ENCODE assay signal across 13 cellular contexts in the genomic region with DNA sequence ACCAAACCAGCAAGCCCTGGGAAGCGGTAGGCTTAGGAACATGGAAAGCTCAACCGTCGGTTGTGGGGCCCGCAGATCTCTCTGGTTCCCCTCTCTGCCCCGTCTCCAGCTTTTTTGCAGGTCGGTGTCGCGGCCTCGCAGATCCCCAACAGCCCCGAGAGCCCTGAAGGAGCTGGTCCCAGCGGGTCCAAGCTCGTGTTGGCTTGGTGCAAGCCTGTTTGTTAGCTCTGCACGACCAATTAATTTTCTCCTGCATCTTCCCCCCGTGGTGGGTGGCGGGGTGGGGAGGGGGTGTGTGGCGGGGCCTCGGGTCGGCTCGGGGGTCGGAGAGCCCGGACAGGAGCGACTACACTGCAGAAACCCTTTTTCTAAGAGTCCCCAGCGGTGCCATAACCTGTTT. TPM values are rescaled to one million over a fixed set of nuclear protein-coding genes. Genes with fewer than 3 reads are reported as not detected.
DNase-seq lines count a peak whose midpoint lies in the region; ATAC-seq and TF ChIP-seq lines count a peak whose summit lies in the region.
"Had no signal": no experiment of that assay in that cellular context is flagged by ENCODE, and none has a peak within 500 bp of the region (broad histone marks: within the 10 kb centered on the region; RNA-seq: fewer than 3 reads in every experiment).

No MANE protein-coding gene starts in this region.

- H3K27me3 ChIP-seq in left ventricle myocardium inferior (ENCODE audit: low read depth): peaks cover 98% of the 10 kb centered on the region
- peaks cover 0 to 4% of the 10 kb centered on the region in 2 donors for H3K27me3 ChIP-seq in right atrium auricular region

- no peak for ATAC-seq in natural killer cell
- ATAC-seq in GM18873 (IDR thresholded peaks at IDR 0.05; ENCODE audit: low FRiP score, unreplicated experiment): no peak

- H3K4me1 Mint-ChIP-seq in dendritic cell treated with granulocyte-macrophage colony-stimulating factor and Interleukin-4, amounts not matched to agents 40 ng/mL and 50 ng/mL, for 4 days (ENCODE audit: low read depth): peaks cover 31% of the 10 kb centered on the region
- H3K4me1 Mint-ChIP-seq in natural killer cell: peaks cover 5 to 7% of the 10 kb centered on the region in 2 donors

- H3K9me3 ChIP-seq in left ventricle myocardium inferior (replicated peaks) (no peaks in the 10 kb centered on the region), right atrium auricular region (no peaks in the 10 kb centered on the region)

- peak overlapping the region; percentile 79 for H3K4me3 Mint-ChIP-seq in dendritic cell treated with granulocyte-macrophage colony-stimulating factor and Interleukin-4, amounts not matched to agents 40 ng/mL and 50 ng/mL, for 4 days
- H3K4me3 Mint-ChIP-seq in natural killer cell: peak overlapping the region; percentile 74

- no peak overlapping the region for H3K27ac Mint-ChIP-seq in dendritic cell treated with granulocyte-macrophage colony-stimulating factor and Interleukin-4, amounts not matched to agents 40 ng/mL and 50 ng/mL, for 4 days
- no peak overlapping the region for H3K27ac Mint-ChIP-seq in natural killer cell
- H3K27ac Mint-ChIP-seq: activated T-helper 2 cell treated with anti-CD3 and anti-CD28 coated beads, Interferon-gamma antibody, Interleukin-2, Interleukin-4, amounts not matched to agents 10 μg/mL and 5 μg/mL and 100 μg/mL, durations not matched to agents 14 hours and 24 hours and 36 hours had no signal

- H3K4me1 ChIP-seq in left ventricle myocardium inferior (peaks cover 18% of the 10 kb centered on the region), right atrium auricular region (peaks cover 0 to 19% of the 10 kb centered on the region in 2 donors)

- no peak overlapping the region for H3K27ac ChIP-seq in left ventricle myocardium inferior (replicated peaks)
- no peak overlapping the region for H3K27ac ChIP-seq in right atrium auricular region
- H3K27ac ChIP-seq: BLaER1 treated with 17β-estradiol and CSF1 and Interleukin-3, amounts not matched to agents 10 nM and 100 nM had no signal

- DNase-seq in left ventricle myocardium inferior (no peak), right atrium auricular region (ENCODE audit: low spot score) (no peak), natural killer cell (no peak), OCI-M1 (lab: John Stamatoyannopoulos, UW) (no peak), cerebellar nuclear complex (lab: John Stamatoyannopoulos, UW) (no peak), activated gamma-delta T cell (lab: John Stamatoyannopoulos, UW) (no peak)
- DNase-seq: KG1; stimulated activated CD4-positive, alpha-beta T cell treated with anti-CD3 and anti-CD28 coated beads, Interleukin-12 subunit alpha, Interleukin-12 subunit beta, amount 100 ng/mL, for 4 hours had no signal

- H3K36me3 Mint-ChIP-seq in dendritic cell treated with granulocyte-macrophage colony-stimulating factor and Interleukin-4, amounts not matched to agents 40 ng/mL and 50 ng/mL, for 4 days (ENCODE audit: low read depth): no peaks in the 10 kb centered on the region
- H3K36me3 Mint-ChIP-seq in natural killer cell: no peaks in the 10 kb centered on the region

- intact Hi-C loops in left ventricle myocardium inferior (cut with micrococcal nuclease) (no loop called here), natural killer cell (cut with micrococcal nuclease) (no loop called here)
- intact Hi-C loops in dendritic cell treated with granulocyte-macrophage colony-stimulating factor and Interleukin-4, amounts not matched to agents 40 ng/mL and 50 ng/mL, for 4 days (cut with micrococcal nuclease): no loop called here

- H3K36me3 ChIP-seq in left ventricle myocardium inferior (no peaks in the 10 kb centered on the region), right atrium auricular region (no peaks in the 10 kb centered on the region)
- H3K36me3 ChIP-seq: BLaER1 treated with 17β-estradiol and CSF1 and Interleukin-3, amounts not matched to agents 10 nM and 100 nM had no signal

- H3K9me3 Mint-ChIP-seq in dendritic cell treated with granulocyte-macrophage colony-stimulating factor and Interleukin-4, amounts not matched to agents 40 ng/mL and 50 ng/mL, for 4 days: no peaks in the 10 kb centered on the region
- H3K9me3 Mint-ChIP-seq in natural killer cell: no peaks in the 10 kb centered on the region
- H3K9me3 Mint-ChIP-seq: activated T-helper 2 cell treated with anti-CD3 and anti-CD28 coated beads, Interferon-gamma antibody, Interleukin-2, Interleukin-4, amounts not matched to agents 10 μg/mL and 5 μg/mL and 100 μg/mL, durations not matched to agents 14 hours and 24 hours and 36 hours had no signal

- H3K4me3 ChIP-seq in left ventricle myocardium inferior (peak overlapping the region; percentile 62), right atrium auricular region (no peak overlapping the region)
- H3K4me3 ChIP-seq: BLaER1 treated with 17β-estradiol and CSF1 and Interleukin-3, amounts not matched to agents 10 nM and 100 nM had no signal

- no peak for TF ChIP-seq CTCF in left ventricle myocardium inferior (IDR thresholded peaks at IDR 0.05; ENCODE audit: borderline replicate concordance)
- TF ChIP-seq CTCF in right atrium auricular region (IDR thresholded peaks at IDR 0.05): no peak
- TF ChIP-seq CTCF in natural killer cell (IDR thresholded peaks at IDR 0.05): no peak

- H3K27me3 Mint-ChIP-seq in dendritic cell treated with granulocyte-macrophage colony-stimulating factor and Interleukin-4, amounts not matched to agents 40 ng/mL and 50 ng/mL, for 4 days: peaks cover 77% of the 10 kb centered on the region
- H3K27me3 Mint-ChIP-seq in natural killer cell (ENCODE audit: low read depth in 2 of 2): peaks cover 64 to 72% of the 10 kb centered on the region in 2 donors

RNA-seq across cellular contexts. Expression of a gene that starts 0.4 kb away (rescaled TPM):
- total RNA-seq in left ventricle myocardium inferior: 0.36 TPM
- total RNA-seq in right atrium auricular region: under 1 TPM; 0.04 to 0.24 TPM
- total RNA-seq in natural killer cell: 1 to 10 TPM; 1.1 to 3.2 (median 2.1) TPM
- total RNA-seq: activated T-helper 2 cell treated with anti-CD3 and anti-CD28 coated beads, Interferon-gamma antibody, Interleukin-2, Interleukin-4, amounts not matched to agents 10 μg/mL and 5 μg/mL and 100 μg/mL, durations not matched to agents 14 hours and 24 hours and 36 hours; RPMI7951 had no signal
